18 cellular contexts compared by ENCODE assay signal in the genomic region with DNA sequence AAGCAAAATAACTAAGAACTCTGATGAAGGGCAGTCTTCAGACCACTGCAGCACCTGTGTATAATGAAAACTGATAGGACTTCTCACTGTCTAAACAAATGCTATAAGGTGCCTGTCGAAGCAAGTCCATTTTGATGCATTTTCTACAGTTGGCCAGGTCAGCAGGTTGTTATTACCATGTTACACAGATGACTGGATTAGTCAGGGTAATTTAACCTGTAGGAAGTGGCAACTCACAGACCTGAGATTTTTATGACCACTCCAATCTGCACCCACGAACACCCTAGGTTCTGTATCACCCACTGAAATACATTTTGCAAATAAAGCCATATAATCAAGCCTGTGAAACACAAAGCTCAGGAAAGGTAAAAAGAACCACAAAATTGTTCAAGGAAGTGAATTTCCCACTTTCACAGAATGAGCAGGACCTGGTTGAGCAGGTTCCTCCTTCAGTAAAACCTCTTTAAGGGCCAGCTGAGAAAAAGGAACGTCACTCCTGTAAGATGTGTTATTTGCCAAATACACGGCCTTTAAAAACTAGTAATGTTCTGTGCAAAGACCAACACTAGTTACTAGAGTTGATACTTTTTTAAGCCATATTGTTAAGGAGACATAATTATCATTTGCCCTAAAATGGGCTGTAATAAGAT. TPM values are rescaled to one million over a fixed set of nuclear protein-coding genes. Genes with fewer than 3 reads are reported as not detected.
A peak's percentile ranks its signal among the peaks of the same experiment; 100 is the strongest.
DNase-seq lines count a peak whose midpoint lies in the region; ATAC-seq and TF ChIP-seq lines count a peak whose summit lies in the region.
"Had no signal": no experiment of that assay in that cellular context is flagged by ENCODE, and none has a peak within 500 bp of the region (broad histone marks: within the 10 kb centered on the region; RNA-seq: fewer than 3 reads in every experiment).

No MANE protein-coding gene starts in this region.

- H3K79me2 ChIP-seq in Loucy (ENCODE audit: insufficient read depth, low read length): peaks cover 90% of the 10 kb centered on the region

- peaks cover 7% of the 10 kb centered on the region for H3K4me1 Mint-ChIP-seq in stimulated activated effector memory CD8-positive, alpha-beta T cell treated with anti-CD3 and anti-CD28 coated beads, Interleukin-12 subunit alpha, Interleukin-12 subunit beta, amount 100 ng/mL, for 72 hours

- TF ChIP-seq POLR2A in suprapubic skin (IDR thresholded peaks at IDR 0.05): no peak

- H3K4me2 ChIP-seq in Loucy (ENCODE audit: low read depth, low read length, poor library complexity, severe bottlenecking): peak overlapping the region; percentile 2
- H3K4me2 ChIP-seq: BLaER1 had no signal

- TF ChIP-seq EP300 in suprapubic skin (IDR thresholded peaks at IDR 0.05): no peak

- TF ChIP-seq CTCF in Loucy (conservative IDR thresholded peaks at IDR 0.05; ENCODE audit: low read length) (no peak), suprapubic skin (IDR thresholded peaks at IDR 0.05) (no peak)

- H2AFZ ChIP-seq in Loucy (ENCODE audit: low read length): no peak overlapping the region

- no peak overlapping the region for H3K9ac ChIP-seq in Loucy (ENCODE audit: low read depth, low read length, poor library complexity, severe bottlenecking)
- H3K9ac ChIP-seq: BLaER1 had no signal

- H3K9me3 Mint-ChIP-seq in stimulated activated effector memory CD8-positive, alpha-beta T cell treated with anti-CD3 and anti-CD28 coated beads, Interleukin-12 subunit alpha, Interleukin-12 subunit beta, amount 100 ng/mL, for 72 hours: no peaks in the 10 kb centered on the region

- H4K20me1 ChIP-seq in Loucy (ENCODE audit: insufficient read depth, low read length, poor library complexity, severe bottlenecking): peaks cover 4% of the 10 kb centered on the region
- H4K20me1 ChIP-seq: BLaER1 had no signal

- DNase-seq in NCI-H510A treated with DMSO at 0.1 percent for 48 hours (lab: John Stamatoyannopoulos, UW): peak; percentile 20
- no peak for DNase-seq in left colon
- DNase-seq in suprapubic skin (ENCODE audit: low spot score in 2 of 2): no peak
- DNase-seq in stimulated activated effector memory CD8-positive, alpha-beta T cell treated with anti-CD3 and anti-CD28 coated beads, Interleukin-12 subunit alpha, Interleukin-12 subunit beta, amount 100 ng/mL, for 72 hours (ENCODE audit: low spot score in 2 of 2): no peak
- no peak for DNase-seq in glomerular visceral epithelial cell (ENCODE audit: extremely low spot score)
- DNase-seq: activated CD8-positive, alpha-beta memory T cell treated with anti-CD3 and anti-CD28 coated beads, Interleukin-2, amount 50 U/mL, for 4 hours; activated naive CD4-positive, alpha-beta T cell; hypothalamus; KBM-7; NCI-H1694 treated with DMSO at 0.1 percent for 48 hours; NK-92 treated with Interleukin-12 subunit alpha and Interleukin-12 subunit beta, amount 100 ng/mL, for 24 hours; posterior cingulate gyrus; substantia nigra; T-helper 17 cell had no signal

- H3K27ac ChIP-seq in suprapubic skin: peak overlapping the region; percentile 12
- H3K27ac ChIP-seq: BLaER1 had no signal

- 55% methylated on average over 4 of the region's 4 CpGs for WGBS in suprapubic skin

- no peaks in the 10 kb centered on the region for H3K36me3 ChIP-seq in Loucy (ENCODE audit: insufficient read depth, low read length)
- no peaks in the 10 kb centered on the region for H3K36me3 ChIP-seq in suprapubic skin

- intact Hi-C loops in left colon (cut with DNase I, micrococcal nuclease): no loop called here

- H3K4me3 Mint-ChIP-seq in stimulated activated effector memory CD8-positive, alpha-beta T cell treated with anti-CD3 and anti-CD28 coated beads, Interleukin-12 subunit alpha, Interleukin-12 subunit beta, amount 100 ng/mL, for 72 hours: no peak overlapping the region
- H3K4me3 Mint-ChIP-seq: T-helper 17 cell had no signal

- H3K4me3 ChIP-seq in Loucy (ENCODE audit: low read length, poor library complexity, severe bottlenecking) (no peak overlapping the region), suprapubic skin (no peak overlapping the region)
- H3K4me3 ChIP-seq: BLaER1 had no signal

- ATAC-seq in left colon (peak; percentile 77), GM18498 (IDR thresholded peaks at IDR 0.05; ENCODE audit: unreplicated experiment) (no peak)
- ATAC-seq in stimulated activated effector memory CD8-positive, alpha-beta T cell treated with anti-CD3 and anti-CD28 coated beads, Interleukin-12 subunit alpha, Interleukin-12 subunit beta, amount 100 ng/mL, for 72 hours: no peak
- ATAC-seq: activated CD4-positive, CD25-positive, alpha-beta regulatory T cell treated with anti-CD3 and anti-CD28 coated beads, Interleukin-2, amount 50 U/mL, for 24 hours; T-helper 17 cell had no signal

- H3K36me3 Mint-ChIP-seq in stimulated activated effector memory CD8-positive, alpha-beta T cell treated with anti-CD3 and anti-CD28 coated beads, Interleukin-12 subunit alpha, Interleukin-12 subunit beta, amount 100 ng/mL, for 72 hours: no peaks in the 10 kb centered on the region

- no peak overlapping the region for H3K27ac Mint-ChIP-seq in stimulated activated effector memory CD8-positive, alpha-beta T cell treated with anti-CD3 and anti-CD28 coated beads, Interleukin-12 subunit alpha, Interleukin-12 subunit beta, amount 100 ng/mL, for 72 hours
- H3K27ac Mint-ChIP-seq: T-helper 17 cell had no signal

- no peaks in the 10 kb centered on the region for H3K9me2 ChIP-seq in Loucy (replicated peaks; ENCODE audit: low read depth, low read length)

- H3K9me3 ChIP-seq in Loucy (ENCODE audit: insufficient read depth, low read depth, low read length) (no peaks in the 10 kb centered on the region), suprapubic skin (no peaks in the 10 kb centered on the region)

- no peaks in the 10 kb centered on the region for H3K27me3 ChIP-seq in Loucy (ENCODE audit: insufficient read depth, low read length, poor library complexity, severe bottlenecking)
- no peaks in the 10 kb centered on the region for H3K27me3 ChIP-seq in suprapubic skin
- H3K27me3 ChIP-seq: BLaER1 had no signal

- H3F3A ChIP-seq in Loucy (ENCODE audit: low read depth): no peaks in the 10 kb centered on the region

- H3K4me1 ChIP-seq in Loucy (ENCODE audit: insufficient read depth, low read length, poor library complexity, severe bottlenecking) (peaks cover 49% of the 10 kb centered on the region), suprapubic skin (peaks cover 12% of the 10 kb centered on the region)

RNA-seq across cellular contexts. Expression of a gene that starts 12.7 kb away (rescaled TPM):
- total RNA-seq in left colon: 10 to 100 TPM; 11.8 to 14.6 TPM
- 10 to 100 TPM; 18.2 to 42.7 (median 28.6) TPM for total RNA-seq in suprapubic skin
